Comparison of ENCODE assay signal across 24 cellular contexts in genomic region chr1:3885611-3886010, GRCh38.
"Had no signal": no experiment of that assay in that cellular context is flagged by ENCODE, and none has a peak within 500 bp of the region (broad histone marks: within the 10 kb centered on the region; RNA-seq: fewer than 3 reads in every experiment).

No MANE protein-coding gene starts in this region.

- H3K27me3 Mint-ChIP-seq: effector memory CD8-positive, alpha-beta T cell; naive thymus-derived CD4-positive, alpha-beta T cell had no signal

- H3K27ac ChIP-seq: coronary artery, esophagus squamous epithelium, left lung, pancreas, right lobe of liver, stomach, thyroid gland, vagina had no signal

- H3K27me3 ChIP-seq: esophagus squamous epithelium, left lung, pancreas, right lobe of liver, stomach, thyroid gland, vagina had no signal

- H3K27ac Mint-ChIP-seq: nephron had no signal

- ATAC-seq: effector memory CD8-positive, alpha-beta T cell; left cardiac atrium; left lung; naive thymus-derived CD4-positive, alpha-beta T cell; pancreas; stimulated activated effector memory CD8-positive, alpha-beta T cell treated with anti-CD3 and anti-CD28 coated beads, Interleukin-12 subunit alpha, Interleukin-12 subunit beta, amount 100 ng/mL, for 72 hours had no signal

- H3K4me1 Mint-ChIP-seq: nephron had no signal

- H3K4me3 Mint-ChIP-seq: effector memory CD8-positive, alpha-beta T cell; naive thymus-derived CD4-positive, alpha-beta T cell; nephron; stimulated activated effector memory CD8-positive, alpha-beta T cell treated with anti-CD3 and anti-CD28 coated beads, Interleukin-12 subunit alpha, Interleukin-12 subunit beta, amount 100 ng/mL, for 72 hours had no signal

- H3K4me1 ChIP-seq: esophagus squamous epithelium, pancreas, right lobe of liver, thyroid gland, vagina had no signal

- H3K9me3 ChIP-seq: esophagus squamous epithelium, left lung, pancreas, right lobe of liver, stomach, thyroid gland, vagina had no signal

- H3K4me3 ChIP-seq: coronary artery, esophagus squamous epithelium, left lung, pancreas, right lobe of liver, smooth muscle cell, stomach, thyroid gland, vagina had no signal

- H3K9me3 Mint-ChIP-seq: effector memory CD8-positive, alpha-beta T cell; naive thymus-derived CD4-positive, alpha-beta T cell; nephron; stimulated activated effector memory CD8-positive, alpha-beta T cell treated with anti-CD3 and anti-CD28 coated beads, Interleukin-12 subunit alpha, Interleukin-12 subunit beta, amount 100 ng/mL, for 72 hours had no signal

- DNase-seq: effector memory CD8-positive, alpha-beta T cell; erythroblast; esophagus squamous epithelium; foreskin melanocyte; left cardiac atrium; mammary epithelial cell; mesendoderm; midbrain; naive thymus-derived CD4-positive, alpha-beta T cell; pancreas; retina; stimulated activated CD4-positive, alpha-beta T cell treated with anti-CD3 and anti-CD28 coated beads, Interleukin-2, amount 100 ng/mL, for 24 hours; stimulated activated CD4-positive, alpha-beta T cell treated with anti-CD3 and anti-CD28 coated beads, Interleukin-4, amount 100 ng/mL, for 24 hours; stimulated activated naive CD4-positive, alpha-beta T cell treated with Interleukin-2 at 50 U/mL for 16 hours; stomach; thyroid gland; trophoblast cell had no signal
